8 cellular contexts compared by ENCODE assay signal in genomic region chr7:151051108-151051507, GRCh38. TPM values are rescaled to one million over a fixed set of nuclear protein-coding genes. Genes with fewer than 3 reads are reported as not detected.
A peak's percentile ranks its signal among the peaks of the same experiment; 100 is the strongest.
DNase-seq lines count a peak whose midpoint lies in the region; ATAC-seq, FAIRE-seq and TF ChIP-seq lines count a peak whose summit lies in the region.

No MANE protein-coding gene starts in this region.

- TF ChIP-seq CTCF in MCF 10A (IDR thresholded peaks at IDR 0.05; ENCODE audit: unreplicated experiment): no peak
- TF ChIP-seq CTCF in breast epithelium (IDR thresholded peaks at IDR 0.05): no peak
- no peak for TF ChIP-seq CTCF in left ventricle myocardium inferior (IDR thresholded peaks at IDR 0.05; ENCODE audit: borderline replicate concordance)
- TF ChIP-seq CTCF in WERI-Rb-1 (IDR thresholded peaks at IDR 0.05; ENCODE audit: low read depth, low read length): no peak

- peaks cover 10% of the 10 kb centered on the region for H3K4me1 Mint-ChIP-seq in MCF 10A (ENCODE audit: insufficient read depth, unreplicated experiment)
- H3K4me1 Mint-ChIP-seq in activated naive CD4-positive, alpha-beta T cell treated with anti-CD3 and anti-CD28 coated beads, Interleukin-2, amount 10 ng/mL, durations not matched to agents 7 days and 5 days: peaks cover 30% of the 10 kb centered on the region

- no peak overlapping the region for H3K4me3 Mint-ChIP-seq in MCF 10A (ENCODE audit: unreplicated experiment)
- no peak overlapping the region for H3K4me3 Mint-ChIP-seq in activated naive CD4-positive, alpha-beta T cell treated with anti-CD3 and anti-CD28 coated beads, Interleukin-2, amount 10 ng/mL, durations not matched to agents 7 days and 5 days

- DNase-seq in MCF 10A (ENCODE audit: unreplicated experiment) (peak; percentile 31), breast epithelium (ENCODE audit: low spot score in 2 of 2) (no peak), left ventricle myocardium inferior (peak; percentile 52), small intestine (peak; percentile 49), SIG-M5 treated with dmso at 0.1 percent for 504 hours (lab: John Stamatoyannopoulos, UW; ENCODE audit: unreplicated experiment) (no peak), WERI-Rb-1 (no peak)
- DNase-seq in activated naive CD4-positive, alpha-beta T cell treated with anti-CD3 and anti-CD28 coated beads, Interleukin-2, amount 10 ng/mL, durations not matched to agents 7 days and 5 days: peak; percentile 83

- intact Hi-C loops in MCF 10A (cut with micrococcal nuclease): no loop called here
- intact Hi-C loops in breast epithelium (cut with DNase I; ENCODE audit: low total_unique reads): no loop called here
- intact Hi-C loops in left ventricle myocardium inferior (cut with micrococcal nuclease): no loop called here

- no peak for TF ChIP-seq POLR2A in breast epithelium (IDR thresholded peaks at IDR 0.05)

- no peak overlapping the region for H3K27ac Mint-ChIP-seq in MCF 10A (ENCODE audit: low read depth, unreplicated experiment)
- no peak overlapping the region for H3K27ac Mint-ChIP-seq in activated naive CD4-positive, alpha-beta T cell treated with anti-CD3 and anti-CD28 coated beads, Interleukin-2, amount 10 ng/mL, durations not matched to agents 7 days and 5 days

- no TSS peak for BruUV-seq in MCF 10A (replicated peaks; lab: Mats Ljungman, UMichigan)

- POLR2A ChIA-PET in MCF 10A (lab: Yijun Ruan, JAX): no interaction called here

- 2 to 5% (median 2%) methylated on average over 44 to 50 of the region's 50 CpGs for WGBS in small intestine, 3 donors

- no peak for ATAC-seq in GM18520 (IDR thresholded peaks at IDR 0.05; ENCODE audit: unreplicated experiment)

- peak overlapping the region in 1 of 3 donors; percentile 54 for H3K4me3 ChIP-seq in breast epithelium
- peak overlapping the region; percentile 36 for H3K4me3 ChIP-seq in left ventricle myocardium inferior
- no peak overlapping the region for H3K4me3 ChIP-seq in small intestine (ENCODE audit: low read depth in 1 of 2, low read length in 2 of 2)
- no peak overlapping the region for H3K4me3 ChIP-seq in WERI-Rb-1 (ENCODE audit: low read depth, low read length)

- no peak overlapping the region for H3K27ac ChIP-seq in breast epithelium
- no peak overlapping the region for H3K27ac ChIP-seq in left ventricle myocardium inferior (replicated peaks)
- H3K27ac ChIP-seq in small intestine (ENCODE audit: low read depth in 1 of 2, low read length in 1 of 2): no peak overlapping the region
- no peak overlapping the region for H3K27ac ChIP-seq in WERI-Rb-1

- no peak for FAIRE-seq in small intestine (lab: Jason Lieb, UNC)

- H3K27me3 Mint-ChIP-seq in MCF 10A (ENCODE audit: insufficient read depth, unreplicated experiment): no peaks in the 10 kb centered on the region
- H3K27me3 Mint-ChIP-seq in activated naive CD4-positive, alpha-beta T cell treated with anti-CD3 and anti-CD28 coated beads, Interleukin-2, amount 10 ng/mL, durations not matched to agents 7 days and 5 days: peaks cover 34% of the 10 kb centered on the region

- no peaks in the 10 kb centered on the region for H3K9me3 Mint-ChIP-seq in MCF 10A (ENCODE audit: unreplicated experiment)
- no peaks in the 10 kb centered on the region for H3K9me3 Mint-ChIP-seq in activated naive CD4-positive, alpha-beta T cell treated with anti-CD3 and anti-CD28 coated beads, Interleukin-2, amount 10 ng/mL, durations not matched to agents 7 days and 5 days

- H3K27me3 ChIP-seq in breast epithelium (no peaks in the 10 kb centered on the region), left ventricle myocardium inferior (ENCODE audit: low read depth) (peaks cover 8% of the 10 kb centered on the region), small intestine (ENCODE audit: control insufficient read depth in 2 of 2, insufficient read depth in 2 of 2, low read length in 2 of 2) (no peaks in the 10 kb centered on the region), WERI-Rb-1 (ENCODE audit: insufficient read depth, low read depth, severe bottlenecking) (no peaks in the 10 kb centered on the region)

- CTCF ChIA-PET in MCF 10A (lab: Yijun Ruan, JAX): interaction anchor here (0.5 to 1.2 kb wide), 3 partner anchors 18 to 251 kb away, joined by 4 to 6 read pairs (median 5); partner anchors contain the start of gene CHPF2
- CTCF ChIA-PET in activated naive CD4-positive, alpha-beta T cell treated with anti-CD3 and anti-CD28 coated beads, Interleukin-2, amount 10 ng/mL, durations not matched to agents 7 days and 5 days (lab: Charles Lee): interaction anchor here (0.8 kb wide), 1 partner anchor 153 kb away, joined by 3 read pairs; no protein-coding TSS in a partner anchor

- H3K4me1 ChIP-seq in breast epithelium: peaks cover 0 to 9% of the 10 kb centered on the region in 2 donors
- H3K4me1 ChIP-seq in left ventricle myocardium inferior: peaks cover 10% of the 10 kb centered on the region
- H3K4me1 ChIP-seq in small intestine (ENCODE audit: control insufficient read depth in 2 of 2, insufficient read depth in 1 of 2, low read depth in 1 of 2, low read length in 1 of 2): no peaks in the 10 kb centered on the region

- H3K36me3 ChIP-seq in breast epithelium (no peaks in the 10 kb centered on the region), left ventricle myocardium inferior (no peaks in the 10 kb centered on the region), small intestine (ENCODE audit: control insufficient read depth in 2 of 2, insufficient read depth in 2 of 2, low read length in 2 of 2) (no peaks in the 10 kb centered on the region), WERI-Rb-1 (no peaks in the 10 kb centered on the region; the same call in 1 of the 2 replicates)

- H3K36me3 Mint-ChIP-seq in MCF 10A (ENCODE audit: insufficient read depth, unreplicated experiment): no peaks in the 10 kb centered on the region
- H3K36me3 Mint-ChIP-seq in activated naive CD4-positive, alpha-beta T cell treated with anti-CD3 and anti-CD28 coated beads, Interleukin-2, amount 10 ng/mL, durations not matched to agents 7 days and 5 days: peaks cover 4% of the 10 kb centered on the region

- H3K9me3 ChIP-seq in breast epithelium: no peaks in the 10 kb centered on the region
- no peaks in the 10 kb centered on the region for H3K9me3 ChIP-seq in left ventricle myocardium inferior (replicated peaks)
- no peaks in the 10 kb centered on the region for H3K9me3 ChIP-seq in small intestine (ENCODE audit: control insufficient read depth, low read depth)
- H3K9me3 ChIP-seq in WERI-Rb-1 (ENCODE audit: severe bottlenecking): no peaks in the 10 kb centered on the region

RNA-seq across cellular contexts. Expression of gene ASIC3, which starts 2.8 kb away (rescaled TPM):
- total RNA-seq in MCF 10A (2022) (3.9 and 8.8 TPM in 2 replicates), breast epithelium (1 to 10 TPM; 1.3 to 3.3 (median 2.3) TPM), left ventricle myocardium inferior (5.3 TPM)
- polyA plus RNA-seq in small intestine: 10 to 100 TPM in 1 of 3 donors, 1 to 10 TPM in 2; 2.8 to 10.7 (median 4.3) TPM

RNA-seq across cellular contexts. Expression of gene CDK5, which starts 6.6 kb away (rescaled TPM):
- total RNA-seq in MCF 10A (2022) (11.8 and 12.2 TPM in 2 replicates), breast epithelium (1 to 10 TPM; 5.2 to 8.8 (median 8.6) TPM), left ventricle myocardium inferior (9.6 TPM)
- polyA plus RNA-seq in small intestine: 10 to 100 TPM; 10.8 to 19.7 (median 12.9) TPM

RNA-seq across cellular contexts. Expression of gene SLC4A2, which starts 8.3 kb away (rescaled TPM):
- total RNA-seq in MCF 10A (2022) (112 and 114 TPM in 2 replicates), breast epithelium (100 to 1,000 TPM in 1 of 3 donors, 10 to 100 TPM in 2; 83.2 to 101 (median 92.8) TPM), left ventricle myocardium inferior (62.9 TPM)
- polyA plus RNA-seq in small intestine: 100 to 1,000 TPM in 2 of 3 donors, 10 to 100 TPM in 1; 91.5 to 132 (median 101) TPM

RNA-seq across cellular contexts. Expression of gene ABCB8, which starts 22.9 kb away (rescaled TPM):
- total RNA-seq in MCF 10A (2022) (73.4 and 76.1 TPM in 2 replicates), breast epithelium (10 to 100 TPM; 14.7 to 19.3 (median 17.6) TPM), left ventricle myocardium inferior (28.3 TPM)
- 10 to 100 TPM; 15.4 to 29.9 (median 15.7) TPM for polyA plus RNA-seq in small intestine

RNA-seq across cellular contexts. Expression of gene ATG9B, which starts 26.8 kb away (rescaled TPM):
- total RNA-seq in MCF 10A (2022): 0.12 and 0.29 TPM in 2 replicates
- total RNA-seq in breast epithelium: 1 to 10 TPM in 1 of 3 donors, under 1 TPM in 1, not detected in 1; 0.44 to 2.0 TPM
- total RNA-seq in left ventricle myocardium inferior: not detected
- 1 to 10 TPM in 1 of 3 donors, under 1 TPM in 2; 0.22 to 1.6 (median 0.52) TPM for polyA plus RNA-seq in small intestine

Comparison
In these comparisons a context has a peak if more than half of its experiments do, and no peak if none do; other contexts are left out.
1. DNase-seq: peak in MCF 10A (single experiment), activated naive CD4-positive, alpha-beta T cell treated with anti-CD3 and anti-CD28 coated beads, Interleukin-2, amount 10 ng/mL, durations not matched to agents 7 days and 5 days (single experiment), left ventricle myocardium inferior (single experiment) and small intestine (single experiment); none in breast epithelium (0 of 2), SIG-M5 treated with dmso at 0.1 percent for 504 hours (single experiment) and WERI-Rb-1 (single experiment).